Comparison of ENCODE assay signal across 8 cellular contexts in genomic region chr12:68174761-68175160, GRCh38. TPM values are rescaled to one million over a fixed set of nuclear protein-coding genes. Genes with fewer than 3 reads are reported as not detected.
A peak's percentile ranks its signal among the peaks of the same experiment; 100 is the strongest.
DNase-seq lines count a peak whose midpoint lies in the region; ATAC-seq and TF ChIP-seq lines count a peak whose summit lies in the region.
"Not testable (repeated sequence)": the region's sequence is repeated elsewhere in the genome, so short reads cannot be mapped to it uniquely, and the experiment has no call there.
"Had no signal": no experiment of that assay in that cellular context is flagged by ENCODE, and none has a peak within 500 bp of the region (broad histone marks: within the 10 kb centered on the region; RNA-seq: fewer than 3 reads in every experiment).

No MANE protein-coding gene starts in this region.

- H3K27me3 ChIP-seq in CD4-positive, CD25-positive, alpha-beta regulatory T cell (ENCODE audit: control insufficient read depth, insufficient read depth, low read length), result not testable (repeated sequence)

- peak overlapping the region in 2 of 4 donors; percentile 72 to 73 for H3K4me3 Mint-ChIP-seq in CD4-positive, CD25-positive, alpha-beta regulatory T cell
- H3K4me3 Mint-ChIP-seq in IgD-negative memory B cell, result peak overlapping the region in 3 of 4 donors; percentile 79 to 88 (median 87)
- not testable (repeated sequence) for H3K4me3 Mint-ChIP-seq in activated CD4-positive, alpha-beta T cell treated with anti-CD3 and anti-CD28 coated beads for 36 hours
- H3K4me3 Mint-ChIP-seq in activated T-cell treated with anti-CD3 and anti-CD28 coated beads, Interleukin-2, amount 50 U/mL, for 72 hours, result peak overlapping the region in 1 of 2 donors; percentile 29
- peak overlapping the region; percentile 56 for H3K4me3 Mint-ChIP-seq in activated naive CD8-positive, alpha-beta T cell treated with anti-CD3 and anti-CD28 coated beads for 36 hours
- peak overlapping the region in 1 of 2 donors; percentile 70 for H3K4me3 Mint-ChIP-seq in effector memory CD8-positive, alpha-beta T cell
- peak overlapping the region; percentile 50 for H3K4me3 Mint-ChIP-seq in natural killer cell

- peak overlapping the region; percentile 71 to 94 (median 90) for H3K27ac Mint-ChIP-seq in CD4-positive, CD25-positive, alpha-beta regulatory T cell
- H3K27ac Mint-ChIP-seq in IgD-negative memory B cell (peak overlapping the region; percentile 80 to 94 (median 84)), natural killer cell (peak overlapping the region; percentile 83 to 91)
- H3K27ac Mint-ChIP-seq in activated CD4-positive, alpha-beta T cell treated with anti-CD3 and anti-CD28 coated beads for 36 hours, result peak overlapping the region; percentile 11
- peak overlapping the region; percentile 16 for H3K27ac Mint-ChIP-seq in activated T-cell treated with anti-CD3 and anti-CD28 coated beads, Interleukin-2, amount 50 U/mL, for 72 hours
- H3K27ac Mint-ChIP-seq in activated naive CD8-positive, alpha-beta T cell treated with anti-CD3 and anti-CD28 coated beads for 36 hours, result peak overlapping the region; percentile 82
- peak overlapping the region; percentile 84 to 92 for H3K27ac Mint-ChIP-seq in effector memory CD8-positive, alpha-beta T cell

- H3K36me3 ChIP-seq in CD4-positive, CD25-positive, alpha-beta regulatory T cell (ENCODE audit: control insufficient read depth, insufficient read depth, low read length), result not testable (repeated sequence)

- H3K36me3 Mint-ChIP-seq in CD4-positive, CD25-positive, alpha-beta regulatory T cell; IgD-negative memory B cell; activated CD4-positive, alpha-beta T cell treated with anti-CD3 and anti-CD28 coated beads for 36 hours (ENCODE audit: low read depth); activated T-cell treated with anti-CD3 and anti-CD28 coated beads, Interleukin-2, amount 50 U/mL, for 72 hours (ENCODE audit: insufficient read depth in 2 of 2); natural killer cell: not testable (repeated sequence)
- peaks cover 14% of the 10 kb centered on the region for H3K36me3 Mint-ChIP-seq in activated naive CD8-positive, alpha-beta T cell treated with anti-CD3 and anti-CD28 coated beads for 36 hours
- H3K36me3 Mint-ChIP-seq in effector memory CD8-positive, alpha-beta T cell (ENCODE audit: insufficient read depth), result peaks cover 12% of the 10 kb centered on the region

- peak overlapping the region; percentile 75 for H3K27ac ChIP-seq in CD4-positive, CD25-positive, alpha-beta regulatory T cell (ENCODE audit: insufficient read depth, low read length, poor library complexity, severe bottlenecking)

- H3K4me3 ChIP-seq in CD4-positive, CD25-positive, alpha-beta regulatory T cell (ENCODE audit: low read depth, low read length), result not testable (repeated sequence)

- TF ChIP-seq CTCF in natural killer cell (IDR thresholded peaks at IDR 0.05), result not testable (repeated sequence)

- H3K4me1 ChIP-seq in CD4-positive, CD25-positive, alpha-beta regulatory T cell (ENCODE audit: control insufficient read depth, insufficient read depth, low read length, poor library complexity, severe bottlenecking), result peaks cover 26% of the 10 kb centered on the region

- POLR2A ChIA-PET in activated CD4-positive, alpha-beta T cell treated with anti-CD3 and anti-CD28 coated beads for 36 hours (lab: Charles Lee), result not testable (repeated sequence)

- not testable (repeated sequence) for H3K27me3 Mint-ChIP-seq in CD4-positive, CD25-positive, alpha-beta regulatory T cell; IgD-negative memory B cell; activated CD4-positive, alpha-beta T cell treated with anti-CD3 and anti-CD28 coated beads for 36 hours; activated T-cell treated with anti-CD3 and anti-CD28 coated beads, Interleukin-2, amount 50 U/mL, for 72 hours (ENCODE audit: low read depth); activated naive CD8-positive, alpha-beta T cell treated with anti-CD3 and anti-CD28 coated beads for 36 hours; effector memory CD8-positive, alpha-beta T cell; natural killer cell (ENCODE audit: low read depth in 2 of 2)

- CTCF ChIA-PET in activated CD4-positive, alpha-beta T cell treated with anti-CD3 and anti-CD28 coated beads for 36 hours (lab: Charles Lee), result interaction anchor here (1.6 to 3.4 kb wide), 2 partner anchors 15 to 16 kb away, joined by 7 to 11 read pairs; partner anchors contain the start of gene IFNG

- peaks cover 18 to 53% (median 41%) of the 10 kb centered on the region in 4 donors for H3K4me1 Mint-ChIP-seq in CD4-positive, CD25-positive, alpha-beta regulatory T cell
- H3K4me1 Mint-ChIP-seq in IgD-negative memory B cell, result peaks cover 17 to 24% (median 19%) of the 10 kb centered on the region in 3 donors
- peaks cover 62% of the 10 kb centered on the region for H3K4me1 Mint-ChIP-seq in activated CD4-positive, alpha-beta T cell treated with anti-CD3 and anti-CD28 coated beads for 36 hours
- peaks cover 56% of the 10 kb centered on the region for H3K4me1 Mint-ChIP-seq in activated T-cell treated with anti-CD3 and anti-CD28 coated beads, Interleukin-2, amount 50 U/mL, for 72 hours (ENCODE audit: low read depth)
- peaks cover 68% of the 10 kb centered on the region for H3K4me1 Mint-ChIP-seq in activated naive CD8-positive, alpha-beta T cell treated with anti-CD3 and anti-CD28 coated beads for 36 hours
- H3K4me1 Mint-ChIP-seq in effector memory CD8-positive, alpha-beta T cell (ENCODE audit: low read depth in 2 of 2), result peaks cover 24 to 28% of the 10 kb centered on the region in 2 donors
- H3K4me1 Mint-ChIP-seq in natural killer cell, result peaks cover 22 to 31% of the 10 kb centered on the region in 2 donors

- DNase-seq in CD4-positive, CD25-positive, alpha-beta regulatory T cell; activated CD4-positive, alpha-beta T cell treated with anti-CD3 and anti-CD28 coated beads for 36 hours; activated T-cell treated with anti-CD3 and anti-CD28 coated beads, Interleukin-2, amount 50 U/mL, for 72 hours; activated naive CD8-positive, alpha-beta T cell treated with anti-CD3 and anti-CD28 coated beads for 36 hours; effector memory CD8-positive, alpha-beta T cell; natural killer cell: not testable (repeated sequence)

- intact Hi-C loops in activated CD4-positive, alpha-beta T cell treated with anti-CD3 and anti-CD28 coated beads for 36 hours (cut with DNase I, micrococcal nuclease), result loop anchor here (1.0 to 10.0 kb wide), 3 partner anchors 16 to 480 kb away; no protein-coding TSS in a partner anchor
- intact Hi-C loops in natural killer cell (cut with micrococcal nuclease), result loop anchor here (1.0 to 5.0 kb wide), 2 partner anchors 15 to 52 kb away; partner anchors contain the start of gene IFNG

- not testable (repeated sequence) for H3K9me3 ChIP-seq in CD4-positive, CD25-positive, alpha-beta regulatory T cell (ENCODE audit: control insufficient read depth in 2 of 2, low read length in 2 of 2)

- ATAC-seq in CD4-positive, CD25-positive, alpha-beta regulatory T cell (ENCODE audit: low read depth in 2 of 2); activated CD4-positive, alpha-beta T cell treated with anti-CD3 and anti-CD28 coated beads for 36 hours; activated T-cell treated with anti-CD3 and anti-CD28 coated beads, Interleukin-2, amount 50 U/mL, for 72 hours (replicated peaks in 1 of 2); effector memory CD8-positive, alpha-beta T cell (replicated peaks); natural killer cell: not testable (repeated sequence)

- not testable (repeated sequence) for H3K9me3 Mint-ChIP-seq in CD4-positive, CD25-positive, alpha-beta regulatory T cell; IgD-negative memory B cell; activated CD4-positive, alpha-beta T cell treated with anti-CD3 and anti-CD28 coated beads for 36 hours (ENCODE audit: low read depth); activated T-cell treated with anti-CD3 and anti-CD28 coated beads, Interleukin-2, amount 50 U/mL, for 72 hours; effector memory CD8-positive, alpha-beta T cell; natural killer cell
- peaks cover 12% of the 10 kb centered on the region for H3K9me3 Mint-ChIP-seq in activated naive CD8-positive, alpha-beta T cell treated with anti-CD3 and anti-CD28 coated beads for 36 hours

RNA-seq across cellular contexts. Expression of gene IFNG, which starts 15.2 kb away (rescaled TPM):
- 15.0 TPM for total RNA-seq in CD4-positive, CD25-positive, alpha-beta regulatory T cell
- polyA plus RNA-seq in CD4-positive, CD25-positive, alpha-beta regulatory T cell, result 1 to 10 TPM in 1 of 4 donors, under 1 TPM in 3; 0.83 to 3.2 (median 0.89) TPM
- not detected for polyA plus RNA-seq in IgD-negative memory B cell
- total RNA-seq in activated CD4-positive, alpha-beta T cell treated with anti-CD3 and anti-CD28 coated beads for 36 hours, result 100 to 1,000 TPM; 193 to 225 TPM
- total RNA-seq in activated T-cell treated with anti-CD3 and anti-CD28 coated beads, Interleukin-2, amount 50 U/mL, for 72 hours, result 10 to 100 TPM; 34.3 to 77.1 TPM
- total RNA-seq in activated naive CD8-positive, alpha-beta T cell treated with anti-CD3 and anti-CD28 coated beads for 36 hours, result 10 to 100 TPM; 39.0 to 39.7 TPM
- 100 to 1,000 TPM in 2 of 3 donors, 10 to 100 TPM in 1; 66.5 to 248 (median 124) TPM for total RNA-seq in natural killer cell
- total RNA-seq: H4 had no signal

RNA-seq across cellular contexts. Expression of gene IL26, which starts 50.8 kb away (rescaled TPM):
- total RNA-seq in CD4-positive, CD25-positive, alpha-beta regulatory T cell, result not detected
- under 1 TPM in 2 of 4 donors, not detected in 2; 0.17 to 0.71 TPM for polyA plus RNA-seq in CD4-positive, CD25-positive, alpha-beta regulatory T cell
- polyA plus RNA-seq in IgD-negative memory B cell, result not detected
- total RNA-seq in activated CD4-positive, alpha-beta T cell treated with anti-CD3 and anti-CD28 coated beads for 36 hours, result 1 to 10 TPM in 1 of 2 experiments, under 1 TPM in 1; 0.56 to 1.1 TPM
- total RNA-seq in activated T-cell treated with anti-CD3 and anti-CD28 coated beads, Interleukin-2, amount 50 U/mL, for 72 hours, result 1 to 10 TPM in 1 of 2 donors, under 1 TPM in 1; 0.53 to 1.6 TPM
- under 1 TPM in 1 of 2 experiments, not detected in 1; 0.21 TPM for total RNA-seq in activated naive CD8-positive, alpha-beta T cell treated with anti-CD3 and anti-CD28 coated beads for 36 hours
- total RNA-seq in natural killer cell, result not detected
- total RNA-seq: H4 had no signal

Comparison
In these comparisons a context has a peak if more than half of its experiments do, and no peak if none do; other contexts are left out.
1. H3K27ac Mint-ChIP-seq: peak in every context shown above with its lines; median percentile 90 in CD4-positive, CD25-positive, alpha-beta regulatory T cell; 88 in effector memory CD8-positive, alpha-beta T cell; 87 in natural killer cell; 84 in IgD-negative memory B cell; 82 in activated naive CD8-positive, alpha-beta T cell treated with anti-CD3 and anti-CD28 coated beads for 36 hours; 16 in activated T-cell treated with anti-CD3 and anti-CD28 coated beads, Interleukin-2, amount 50 U/mL, for 72 hours; 11 in activated CD4-positive, alpha-beta T cell treated with anti-CD3 and anti-CD28 coated beads for 36 hours.